ENCODE assay signal across 8 cellular contexts in the genomic region with DNA sequence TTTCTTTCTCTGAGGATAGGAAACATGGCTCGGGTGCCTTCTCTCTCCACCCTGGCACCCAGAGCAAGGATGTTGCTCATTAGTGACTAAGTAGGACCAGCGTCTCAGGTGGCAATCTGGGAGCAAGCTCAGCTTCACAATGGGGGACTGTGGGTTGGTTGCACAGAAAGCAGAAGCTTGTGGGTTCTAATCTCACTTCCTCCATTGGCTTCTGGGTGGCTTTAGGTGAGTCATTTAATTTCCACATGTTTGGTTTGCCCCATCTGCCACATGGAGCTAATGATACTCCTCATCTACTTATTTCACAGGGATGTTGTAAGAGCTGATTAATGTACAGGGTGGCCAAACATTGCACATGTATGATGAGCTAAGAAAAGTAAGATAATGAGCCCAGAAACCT. TPM values are rescaled to one million over a fixed set of nuclear protein-coding genes. Genes with fewer than 3 reads are reported as not detected.
A peak's percentile ranks its signal among the peaks of the same experiment; 100 is the strongest.
DNase-seq lines count a peak whose midpoint lies in the region; ATAC-seq and TF ChIP-seq lines count a peak whose summit lies in the region.

No MANE protein-coding gene starts in this region.

- H3K4me3 Mint-ChIP-seq in activated CD4-positive, alpha-beta T cell treated with anti-CD3 and anti-CD28 coated beads, Interleukin-2, amount 10 ng/mL, durations not matched to agents 24 days and 14 days = no peak overlapping the region

- H3K36me3 Mint-ChIP-seq in activated CD4-positive, alpha-beta T cell treated with anti-CD3 and anti-CD28 coated beads, Interleukin-2, amount 10 ng/mL, durations not matched to agents 24 days and 14 days (ENCODE audit: low read depth) = no peaks in the 10 kb centered on the region

- peaks cover 6% of the 10 kb centered on the region for H3K27me3 Mint-ChIP-seq in activated CD4-positive, alpha-beta T cell treated with anti-CD3 and anti-CD28 coated beads, Interleukin-2, amount 10 ng/mL, durations not matched to agents 24 days and 14 days

- intact Hi-C loops in activated CD4-positive, alpha-beta T cell treated with anti-CD3 and anti-CD28 coated beads, Interleukin-2, amount 10 ng/mL, durations not matched to agents 24 days and 14 days (cut with micrococcal nuclease) = loop anchor here (2.0 kb wide), 1 partner anchor 52 kb away; no protein-coding TSS in a partner anchor

- no peak overlapping the region for H3K27ac Mint-ChIP-seq in activated CD4-positive, alpha-beta T cell treated with anti-CD3 and anti-CD28 coated beads, Interleukin-2, amount 10 ng/mL, durations not matched to agents 24 days and 14 days

- DNase-seq in GM13976 (ENCODE audit: low spot score) = peak; percentile 69
- DNase-seq in HS-27A (ENCODE audit: low read depth) = peak; percentile 34
- peak; percentile 61 for DNase-seq in activated CD4-positive, alpha-beta T cell treated with anti-CD3 and anti-CD28 coated beads, Interleukin-2, amount 10 ng/mL, durations not matched to agents 24 days and 14 days
- DNase-seq in inferior parietal cortex (ENCODE audit: extremely low spot score) = peak; percentile 15
- DNase-seq in SW 1271 (lab: John Stamatoyannopoulos, UW) = no peak
- DNase-seq in G401 (ENCODE audit: low spot score) = no peak
- DNase-seq in NCI-H2107 (lab: John Stamatoyannopoulos, UW) = no peak

- in situ Hi-C loops in GM13976 (cut with MboI; ENCODE audit: low sequenced_read_pairs, unreplicated experiment) = no loop called here
- in situ Hi-C loops in G401 (cut with HindIII; ENCODE audit: low sequenced_read_pairs) = no loop called here

- H3K4me1 Mint-ChIP-seq in activated CD4-positive, alpha-beta T cell treated with anti-CD3 and anti-CD28 coated beads, Interleukin-2, amount 10 ng/mL, durations not matched to agents 24 days and 14 days = peaks cover 11% of the 10 kb centered on the region

- H3K9me3 Mint-ChIP-seq in activated CD4-positive, alpha-beta T cell treated with anti-CD3 and anti-CD28 coated beads, Interleukin-2, amount 10 ng/mL, durations not matched to agents 24 days and 14 days = no peaks in the 10 kb centered on the region

- TF ChIP-seq CTCF in GM13976 (IDR thresholded peaks at IDR 0.05; ENCODE audit: borderline replicate concordance, control extremely low read depth, extremely low read depth, insufficient read depth, missing control alignments) = no peak

- peak; percentile 90 for ATAC-seq in GM21528 (IDR thresholded peaks at IDR 0.05; ENCODE audit: low FRiP score, unreplicated experiment)

RNA-seq across cellular contexts. Expression of gene AKIRIN2, which starts 54.8 kb away (rescaled TPM):
- total RNA-seq in activated CD4-positive, alpha-beta T cell treated with anti-CD3 and anti-CD28 coated beads, Interleukin-2, amount 10 ng/mL, durations not matched to agents 24 days and 14 days = 39.6 and 43.8 TPM in 2 replicates
- total RNA-seq in G401 (2014; rRNA removed; shearing (Covaris generic)) = 11.5 and 41.3 TPM in 2 replicates

Comparison
In these comparisons a context has a peak if more than half of its experiments do, and no peak if none do; other contexts are left out.
1. DNase-seq: peak in GM13976 (single experiment), HS-27A (single experiment), activated CD4-positive, alpha-beta T cell treated with anti-CD3 and anti-CD28 coated beads, Interleukin-2, amount 10 ng/mL, durations not matched to agents 24 days and 14 days (single experiment) and inferior parietal cortex (single experiment); none in SW 1271 (0 of 2), G401 (single experiment) and NCI-H2107 (single experiment).